In the genomic region with DNA sequence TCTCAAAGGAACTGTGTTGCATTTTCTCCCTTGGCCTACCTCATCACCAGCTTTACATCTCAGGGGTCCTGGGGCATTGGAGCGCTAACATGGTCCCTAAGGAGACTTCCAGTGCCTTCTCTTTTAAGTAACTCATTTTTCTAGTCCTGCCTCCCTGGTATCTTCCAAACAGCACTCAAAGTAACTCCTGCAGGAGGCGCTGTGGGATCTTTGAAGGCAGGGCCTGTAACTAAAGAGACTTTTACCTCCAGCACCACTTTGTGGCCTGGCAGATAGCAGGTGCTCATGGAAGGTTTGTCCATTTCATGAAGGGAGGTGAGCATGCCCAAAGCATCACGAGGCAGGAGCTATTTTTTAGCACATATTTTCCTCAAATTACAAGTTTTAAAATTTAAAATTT, we compare ENCODE assay signal across 8 cellular contexts.
A peak's percentile ranks its signal among the peaks of the same experiment; 100 is the strongest.
DNase-seq lines count a peak whose midpoint lies in the region; ATAC-seq and TF ChIP-seq lines count a peak whose summit lies in the region.

No MANE protein-coding gene starts in this region.

- no peaks in the 10 kb centered on the region for H3K9me3 Mint-ChIP-seq in Caco-2 (ENCODE audit: unreplicated experiment)
- no peaks in the 10 kb centered on the region for H3K9me3 Mint-ChIP-seq in activated naive CD4-positive, alpha-beta T cell treated with anti-CD3 and anti-CD28 coated beads, Interleukin-2, amount 10 ng/mL, durations not matched to agents 7 days and 5 days
- H3K9me3 Mint-ChIP-seq in natural killer cell treated with Interleukin-12 subunit alpha and Interleukin-12 subunit beta and Interleukin-15 and Interleukin-18, amount 100 ng/mL, for 72 hours, result no peaks in the 10 kb centered on the region

- DNase-seq in Caco-2 (peak; percentile 62 to 72), NCI-H1048 (lab: John Stamatoyannopoulos, UW) (peak; percentile 14), lower lobe of right lung (peak; percentile 49), germinal center (ENCODE audit: low spot score) (no peak)
- DNase-seq in activated naive CD4-positive, alpha-beta T cell treated with anti-CD3 and anti-CD28 coated beads, Interleukin-2, amount 10 ng/mL, durations not matched to agents 7 days and 5 days, result peak; percentile 61
- no peak for DNase-seq in natural killer cell treated with Interleukin-12 subunit alpha and Interleukin-12 subunit beta and Interleukin-15 and Interleukin-18, amount 100 ng/mL, for 72 hours (ENCODE audit: low spot score)

- no peaks in the 10 kb centered on the region for H3K4me1 Mint-ChIP-seq in Caco-2 (ENCODE audit: low read depth, unreplicated experiment)
- H3K4me1 Mint-ChIP-seq in activated naive CD4-positive, alpha-beta T cell treated with anti-CD3 and anti-CD28 coated beads, Interleukin-2, amount 10 ng/mL, durations not matched to agents 7 days and 5 days, result no peaks in the 10 kb centered on the region
- no peaks in the 10 kb centered on the region for H3K4me1 Mint-ChIP-seq in natural killer cell treated with Interleukin-12 subunit alpha and Interleukin-12 subunit beta and Interleukin-15 and Interleukin-18, amount 100 ng/mL, for 72 hours (ENCODE audit: low read depth in 2 of 2)

- no peak overlapping the region for H3K27ac ChIP-seq in lower lobe of right lung

- POLR2A ChIA-PET in Caco-2 (lab: Charles Lee), result no interaction called here

- TF ChIP-seq CTCF in Caco-2 (IDR thresholded peaks at IDR 0.05; ENCODE audit: insufficient read depth in 1 of 2, low read depth in 1 of 2, low read length in 1 of 2, severe bottlenecking in 1 of 2, unreplicated experiment in 1 of 2), result peak; percentile 60 to 79
- peak; percentile 47 for TF ChIP-seq CTCF in lower lobe of right lung (IDR thresholded peaks at IDR 0.05)

- intact Hi-C loops in Caco-2 (cut with micrococcal nuclease; ENCODE audit: unreplicated experiment) (loop anchor here (1.0 kb wide), 4 partner anchors 238 to 532 kb away; no protein-coding TSS in a partner anchor), lower lobe of right lung (cut with DNase I) (no loop called here)

- no peaks in the 10 kb centered on the region for H3K36me3 Mint-ChIP-seq in Caco-2 (ENCODE audit: insufficient read depth, unreplicated experiment)
- no peaks in the 10 kb centered on the region for H3K36me3 Mint-ChIP-seq in activated naive CD4-positive, alpha-beta T cell treated with anti-CD3 and anti-CD28 coated beads, Interleukin-2, amount 10 ng/mL, durations not matched to agents 7 days and 5 days
- no peaks in the 10 kb centered on the region for H3K36me3 Mint-ChIP-seq in natural killer cell treated with Interleukin-12 subunit alpha and Interleukin-12 subunit beta and Interleukin-15 and Interleukin-18, amount 100 ng/mL, for 72 hours

- H3K4me3 Mint-ChIP-seq in Caco-2 (ENCODE audit: unreplicated experiment), result no peak overlapping the region
- no peak overlapping the region for H3K4me3 Mint-ChIP-seq in activated naive CD4-positive, alpha-beta T cell treated with anti-CD3 and anti-CD28 coated beads, Interleukin-2, amount 10 ng/mL, durations not matched to agents 7 days and 5 days
- no peak overlapping the region for H3K4me3 Mint-ChIP-seq in natural killer cell treated with Interleukin-12 subunit alpha and Interleukin-12 subunit beta and Interleukin-15 and Interleukin-18, amount 100 ng/mL, for 72 hours

- H3K27me3 ChIP-seq in Caco-2 (replicated peaks; ENCODE audit: control insufficient read depth, insufficient read depth, low read length), result no peaks in the 10 kb centered on the region
- H3K27me3 ChIP-seq in lower lobe of right lung (ENCODE audit: low read depth), result no peaks in the 10 kb centered on the region

- H3K4me1 ChIP-seq in Caco-2 (no peaks in the 10 kb centered on the region), lower lobe of right lung (no peaks in the 10 kb centered on the region)

- CTCF ChIA-PET in Caco-2 (lab: Charles Lee), result no interaction called here
- CTCF ChIA-PET in activated naive CD4-positive, alpha-beta T cell treated with anti-CD3 and anti-CD28 coated beads, Interleukin-2, amount 10 ng/mL, durations not matched to agents 7 days and 5 days (lab: Charles Lee), result interaction anchor here (1.5 to 1.8 kb wide), 2 partner anchors 9 to 532 kb away, joined by 4 read pairs; no protein-coding TSS in a partner anchor

- no peaks in the 10 kb centered on the region for H3K27me3 Mint-ChIP-seq in Caco-2 (ENCODE audit: insufficient read depth, unreplicated experiment)
- peaks cover 4% of the 10 kb centered on the region for H3K27me3 Mint-ChIP-seq in activated naive CD4-positive, alpha-beta T cell treated with anti-CD3 and anti-CD28 coated beads, Interleukin-2, amount 10 ng/mL, durations not matched to agents 7 days and 5 days
- H3K27me3 Mint-ChIP-seq in natural killer cell treated with Interleukin-12 subunit alpha and Interleukin-12 subunit beta and Interleukin-15 and Interleukin-18, amount 100 ng/mL, for 72 hours, result peaks cover 0 to 6% of the 10 kb centered on the region in 2 donors

- H3K9me3 ChIP-seq in Caco-2 (no peaks in the 10 kb centered on the region), lower lobe of right lung (no peaks in the 10 kb centered on the region)

- no peak overlapping the region for H3K4me3 ChIP-seq in Caco-2 (ENCODE audit: low read depth, low read length)
- no peak overlapping the region for H3K4me3 ChIP-seq in lower lobe of right lung

- ATAC-seq in GM18868 (IDR thresholded peaks at IDR 0.05; ENCODE audit: unreplicated experiment), result peak; percentile 78
- peak in 1 of 2 donors; percentile 51 for ATAC-seq in lower lobe of right lung
- ATAC-seq in HG02571 (IDR thresholded peaks at IDR 0.05; ENCODE audit: unreplicated experiment), result no peak
- no peak for ATAC-seq in natural killer cell treated with Interleukin-12 subunit alpha and Interleukin-12 subunit beta and Interleukin-15 and Interleukin-18, amount 100 ng/mL, for 72 hours

- no peaks in the 10 kb centered on the region for H3K36me3 ChIP-seq in Caco-2 (ENCODE audit: control insufficient read depth, insufficient read depth, low read length)
- no peaks in the 10 kb centered on the region for H3K36me3 ChIP-seq in lower lobe of right lung

- BruUV-seq in Caco-2 (replicated peaks; lab: Mats Ljungman, UMichigan), result no TSS peak

- no peak overlapping the region for H3K27ac Mint-ChIP-seq in Caco-2 (ENCODE audit: unreplicated experiment)
- no peak overlapping the region for H3K27ac Mint-ChIP-seq in activated naive CD4-positive, alpha-beta T cell treated with anti-CD3 and anti-CD28 coated beads, Interleukin-2, amount 10 ng/mL, durations not matched to agents 7 days and 5 days
- no peak overlapping the region for H3K27ac Mint-ChIP-seq in natural killer cell treated with Interleukin-12 subunit alpha and Interleukin-12 subunit beta and Interleukin-15 and Interleukin-18, amount 100 ng/mL, for 72 hours

Comparison
In these comparisons a context has a peak if more than half of its experiments do, and no peak if none do; other contexts are left out.
1. DNase-seq: peak in Caco-2 (2 of 2), NCI-H1048 (single experiment), activated naive CD4-positive, alpha-beta T cell treated with anti-CD3 and anti-CD28 coated beads, Interleukin-2, amount 10 ng/mL, durations not matched to agents 7 days and 5 days (single experiment) and lower lobe of right lung (single experiment); none in germinal center (single experiment) and natural killer cell treated with Interleukin-12 subunit alpha and Interleukin-12 subunit beta and Interleukin-15 and Interleukin-18, amount 100 ng/mL, for 72 hours (single experiment).